In genomic region chr3:127693336-127693843, GRCh38 we compare ENCODE assay signal across 14 cellular contexts. TPM values are rescaled to one million over a fixed set of nuclear protein-coding genes. Genes with fewer than 3 reads are reported as not detected.
DNase-seq lines count a peak whose midpoint lies in the region; ATAC-seq and TF ChIP-seq lines count a peak whose summit lies in the region.
"Had no signal": no experiment of that assay in that cellular context is flagged by ENCODE, and none has a peak within 500 bp of the region (broad histone marks: within the 10 kb centered on the region; RNA-seq: fewer than 3 reads in every experiment).

No MANE protein-coding gene starts in this region.

- H4K20me1 ChIP-seq in BLaER1 treated with 17β-estradiol and CSF1 and Interleukin-3, amounts not matched to agents 10 nM and 100 nM = peaks cover 0 to 3% (median 0%) of the 10 kb centered on the region in 11 experiments; a peak in 1 of 22 replicates
- H4K20me1 ChIP-seq in osteoblast (ENCODE audit: insufficient read depth, low read length) = no peaks in the 10 kb centered on the region

- H3K36me3 ChIP-seq in BLaER1 treated with 17β-estradiol and CSF1 and Interleukin-3, amounts not matched to agents 10 nM and 100 nM = no peaks in the 10 kb centered on the region
- peaks cover 7% of the 10 kb centered on the region for H3K36me3 ChIP-seq in osteoblast (ENCODE audit: insufficient read depth, low read length)

- H3K4me3 ChIP-seq in BLaER1 treated with 17β-estradiol and CSF1 and Interleukin-3, amounts not matched to agents 10 nM and 100 nM = no peak overlapping the region
- H3K4me3 ChIP-seq in osteoblast (ENCODE audit: insufficient read depth, low read length) = no peak overlapping the region
- H3K4me3 ChIP-seq: SJSA1 had no signal

- TF ChIP-seq CTCF in VCaP (conservative IDR thresholded peaks at IDR 0.05) (no peak), osteoblast (IDR thresholded peaks at IDR 0.05; ENCODE audit: extremely low read depth, low read depth, low read length) (no peak)

- no peaks in the 10 kb centered on the region for H3K9me3 ChIP-seq in BLaER1 treated with 17β-estradiol and CSF1 and Interleukin-3, amounts not matched to agents 10 nM and 100 nM (replicated peaks in 1 of 11)
- H3K9me3 ChIP-seq in osteoblast (ENCODE audit: low read depth, low read length) = no peaks in the 10 kb centered on the region
- H3K9me3 ChIP-seq: SJSA1 had no signal

- no peak overlapping the region; a peak in 1 of 22 replicates for H3K9ac ChIP-seq in BLaER1 treated with 17β-estradiol and CSF1 and Interleukin-3, amounts not matched to agents 10 nM and 100 nM

- ATAC-seq in left cardiac atrium (no peak), HG03175 (IDR thresholded peaks at IDR 0.05; ENCODE audit: unreplicated experiment) (no peak), GM18873 (IDR thresholded peaks at IDR 0.05; ENCODE audit: low FRiP score, unreplicated experiment) (no peak)

- no peak overlapping the region for H3K27ac ChIP-seq in BLaER1 treated with 17β-estradiol and CSF1 and Interleukin-3, amounts not matched to agents 10 nM and 100 nM
- peak overlapping the region; percentile 98; the same call in 1 of the 2 replicates for H3K27ac ChIP-seq in VCaP
- H3K27ac ChIP-seq in osteoblast (ENCODE audit: low read depth, low read length) = no peak overlapping the region
- H3K27ac ChIP-seq: SJSA1 had no signal

- H3K4me2 ChIP-seq in BLaER1 treated with 17β-estradiol and CSF1 and Interleukin-3, amounts not matched to agents 10 nM and 100 nM = peak overlapping the region in 7 of 11 experiments; percentile 11 to 92 (median 86); a peak in 4 of 22 replicates
- no peak overlapping the region for H3K4me2 ChIP-seq in osteoblast (ENCODE audit: insufficient read depth, low read length)

- no peaks in the 10 kb centered on the region for H3K27me3 ChIP-seq in BLaER1 treated with 17β-estradiol and CSF1 and Interleukin-3, amounts not matched to agents 10 nM and 100 nM
- no peaks in the 10 kb centered on the region for H3K27me3 ChIP-seq in osteoblast (ENCODE audit: insufficient read depth, low read length)
- H3K27me3 ChIP-seq: SJSA1 had no signal

- DNase-seq in left cardiac atrium (peak; percentile 7), osteoblast (ENCODE audit: insufficient read length, low spot score, missing footprints) (peak; percentile 10), head of caudate nucleus (no peak), NCI-H446 (lab: John Stamatoyannopoulos, UW) (no peak)
- DNase-seq: ACHN, DND-41, GF-D8, GOT3, NCI-H187 treated with DMSO at 0.1 percent for 48 hours had no signal

- H3K4me1 ChIP-seq in BLaER1 treated with 17β-estradiol and CSF1 and Interleukin-3, amounts not matched to agents 10 nM and 100 nM = peaks cover 55 to 86% (median 68%) of the 10 kb centered on the region in 10 experiments
- peaks cover 42% of the 10 kb centered on the region for H3K4me1 ChIP-seq in osteoblast (ENCODE audit: insufficient read depth, low read length)

- no peak overlapping the region for H2AFZ ChIP-seq in osteoblast (ENCODE audit: low read length)

- intact Hi-C loops in left cardiac atrium (cut with DNase I) = loop anchor here in 1 of 2 donors (10.0 kb wide), 1 partner anchor 131 kb away; the partner anchor contains the start of gene MGLL
- intact Hi-C loops in head of caudate nucleus (cut with DNase I) = no loop called here

- H3K79me2 ChIP-seq in osteoblast (ENCODE audit: insufficient read depth, low read length) = no peaks in the 10 kb centered on the region

RNA-seq across cellular contexts. Expression of gene ABTB1, which starts 20.6 kb away (rescaled TPM):
- total RNA-seq in left cardiac atrium (10 to 100 TPM; 21.8 to 34.2 TPM), osteoblast (14.7 and 17.7 TPM in 2 replicates)

Comparison
In these comparisons a context has a peak if more than half of its experiments do, and no peak if none do; other contexts are left out.
1. DNase-seq: peak in left cardiac atrium (single experiment) and osteoblast (single experiment); none in head of caudate nucleus (0 of 42) and NCI-H446 (0 of 2).